Comparison of ENCODE assay signal across 22 cellular contexts in genomic region chr9:109996936-109997580, GRCh38.
DNase-seq lines count a peak whose midpoint lies in the region; ATAC-seq, FAIRE-seq and TF ChIP-seq lines count a peak whose summit lies in the region.
"Had no signal": no experiment of that assay in that cellular context is flagged by ENCODE, and none has a peak within 500 bp of the region (broad histone marks: within the 10 kb centered on the region; RNA-seq: fewer than 3 reads in every experiment).

No MANE protein-coding gene starts in this region.

- ATAC-seq in heart left ventricle: no peak
- no peak for ATAC-seq in Right ventricle myocardium inferior
- ATAC-seq in IMR-90 (ENCODE audit: low read depth): no peak
- ATAC-seq in GM19467 (IDR thresholded peaks at IDR 0.05; ENCODE audit: unreplicated experiment): no peak
- ATAC-seq: CD8-positive, alpha-beta T cell had no signal

- H3K27me3 ChIP-seq in heart left ventricle: no peaks in the 10 kb centered on the region
- H3K27me3 ChIP-seq in IMR-90 (ENCODE audit: control insufficient read depth, insufficient read depth, low read length): no peaks in the 10 kb centered on the region
- no peaks in the 10 kb centered on the region for H3K27me3 ChIP-seq in bronchial epithelial cell (ENCODE audit: control insufficient read depth, insufficient read depth, low read length)
- no peaks in the 10 kb centered on the region for H3K27me3 ChIP-seq in subcutaneous abdominal adipose tissue (ENCODE audit: control insufficient read depth in 5 of 5, insufficient read depth in 4 of 5, low read length in 5 of 5)

- H3K4me3 Mint-ChIP-seq in activated CD4-positive, alpha-beta T cell treated with anti-CD3 and anti-CD28 coated beads, Interleukin-2, amount 10 ng/mL, durations not matched to agents 24 days and 14 days: no peak overlapping the region
- H3K4me3 Mint-ChIP-seq: CD8-positive, alpha-beta T cell had no signal

- H3K4me1 Mint-ChIP-seq in activated CD4-positive, alpha-beta T cell treated with anti-CD3 and anti-CD28 coated beads, Interleukin-2, amount 10 ng/mL, durations not matched to agents 24 days and 14 days: peaks cover 3% of the 10 kb centered on the region

- BruUV-seq in IMR-90 (replicated peaks; lab: Mats Ljungman, UMichigan): no TSS peak

- peaks cover 16% of the 10 kb centered on the region for H3K36me3 Mint-ChIP-seq in activated CD4-positive, alpha-beta T cell treated with anti-CD3 and anti-CD28 coated beads, Interleukin-2, amount 10 ng/mL, durations not matched to agents 24 days and 14 days (ENCODE audit: low read depth)
- H3K36me3 Mint-ChIP-seq: CD8-positive, alpha-beta T cell had no signal

- no peaks in the 10 kb centered on the region for H3K27me3 Mint-ChIP-seq in activated CD4-positive, alpha-beta T cell treated with anti-CD3 and anti-CD28 coated beads, Interleukin-2, amount 10 ng/mL, durations not matched to agents 24 days and 14 days

- H4K20me1 ChIP-seq in IMR-90 (ENCODE audit: insufficient read depth, low read length): no peaks in the 10 kb centered on the region; the same call in 1 of the 2 replicates

- H4K8ac ChIP-seq in IMR-90 (ENCODE audit: low read depth in 2 of 2, low read length in 2 of 2): no peak overlapping the region

- peaks cover 13% of the 10 kb centered on the region for H3K9me3 Mint-ChIP-seq in activated CD4-positive, alpha-beta T cell treated with anti-CD3 and anti-CD28 coated beads, Interleukin-2, amount 10 ng/mL, durations not matched to agents 24 days and 14 days

- no peak overlapping the region for H2AFZ ChIP-seq in IMR-90 (replicated peaks; ENCODE audit: low read length, poor library complexity)

- no peak overlapping the region for H4K91ac ChIP-seq in IMR-90 (ENCODE audit: insufficient read depth, low read depth, low read length)

- H3K9me3 ChIP-seq in heart left ventricle (no peaks in the 10 kb centered on the region), IMR-90 (ENCODE audit: control insufficient read depth, insufficient read depth, low read length) (peaks cover 5% of the 10 kb centered on the region; the same call in 1 of the 2 replicates), subcutaneous abdominal adipose tissue (ENCODE audit: control insufficient read depth in 5 of 5, low read length in 5 of 5) (no peaks in the 10 kb centered on the region)

- no peak overlapping the region for H2BK5ac ChIP-seq in IMR-90 (ENCODE audit: low read depth, low read length, poor library complexity, severe bottlenecking)

- H3K27ac Mint-ChIP-seq in activated CD4-positive, alpha-beta T cell treated with anti-CD3 and anti-CD28 coated beads, Interleukin-2, amount 10 ng/mL, durations not matched to agents 24 days and 14 days: no peak overlapping the region
- H3K27ac Mint-ChIP-seq: CD8-positive, alpha-beta T cell had no signal

- intact Hi-C loops in heart left ventricle (cut with DNase I) (loop anchor here in 1 of 10 donors (5.0 kb wide), 1 partner anchor 60 kb away; no protein-coding TSS in a partner anchor), Right ventricle myocardium inferior (cut with DNase I) (loop anchor here (2.0 kb wide), 1 partner anchor 88 kb away; no protein-coding TSS in a partner anchor), IMR-90 (cut with micrococcal nuclease) (no loop called here)
- intact Hi-C loops in activated CD4-positive, alpha-beta T cell treated with anti-CD3 and anti-CD28 coated beads, Interleukin-2, amount 10 ng/mL, durations not matched to agents 24 days and 14 days (cut with micrococcal nuclease): no loop called here

- H3K23ac ChIP-seq in IMR-90 (ENCODE audit: low read depth, low read length): peak overlapping the region; percentile 48; the same call in 1 of the 2 replicates

- no peak overlapping the region for H2AK9ac ChIP-seq in IMR-90 (replicated peaks; ENCODE audit: low read depth, low read length, poor library complexity)

- no peak overlapping the region for H3K18ac ChIP-seq in IMR-90 (ENCODE audit: low read depth, low read length)

- H3K9me1 ChIP-seq in IMR-90 (ENCODE audit: insufficient read depth, low read length): no peaks in the 10 kb centered on the region; the same call in none of the 2 replicates

- H2BK20ac ChIP-seq in IMR-90 (ENCODE audit: low read depth, low read length): no peak overlapping the region

- 84 to 91% (median 89%) methylated on average over 7 of the region's 7 CpGs for WGBS in heart left ventricle, 4 donors
- no CpG with 5 or more reads among the region's 7 CpGs for WGBS in IMR-90 (ENCODE audit: extremely low coverage in 2 of 2, insufficient read length in 1 of 2), 2 experiments

- dilution Hi-C loops in IMR-90 (cut with HindIII; ENCODE audit: low sequenced_read_pairs, unreplicated experiment): no loop called here

- no peak overlapping the region for H3K4me2 ChIP-seq in IMR-90 (ENCODE audit: low read depth, low read length)

- no peak overlapping the region for H2BK120ac ChIP-seq in IMR-90 (ENCODE audit: low read depth, low read length)

- FAIRE-seq in bronchial epithelial cell (lab: Jason Lieb, UNC): no peak
- FAIRE-seq: RCC 7860 had no signal

- peaks cover 10 to 26% of the 10 kb centered on the region in 2 experiments for H3K79me1 ChIP-seq in IMR-90 (ENCODE audit: low read depth in 1 of 2, low read length in 2 of 2)

- H3K36me3 ChIP-seq in heart left ventricle (no peaks in the 10 kb centered on the region), IMR-90 (ENCODE audit: control insufficient read depth, insufficient read depth, low read length) (peaks cover 1% of the 10 kb centered on the region; the same call in 1 of the 2 replicates), bronchial epithelial cell (ENCODE audit: control insufficient read depth, insufficient read depth, low read length) (no peaks in the 10 kb centered on the region), subcutaneous abdominal adipose tissue (ENCODE audit: control insufficient read depth in 5 of 5, insufficient read depth in 5 of 5, low read length in 5 of 5) (peaks cover 0 to 10% (median 1%) of the 10 kb centered on the region in 5 donors)

- H3K27ac ChIP-seq in heart left ventricle: peak overlapping the region in 7 of 12 donors; percentile 23 to 69 (median 53)
- H3K27ac ChIP-seq in IMR-90 (ENCODE audit: insufficient read depth, low read length): no peak overlapping the region
- H3K27ac ChIP-seq in subcutaneous abdominal adipose tissue (ENCODE audit: low read depth, low read length): peak overlapping the region; percentile 30

- no peak for TF ChIP-seq CTCF in heart left ventricle (IDR thresholded peaks at IDR 0.05)
- TF ChIP-seq CTCF in IMR-90 (conservative IDR thresholded peaks at IDR 0.05; ENCODE audit: low read depth, low read length): no peak
- TF ChIP-seq CTCF in bronchial epithelial cell (IDR thresholded peaks at IDR 0.05; ENCODE audit: insufficient read depth, low read length, severe bottlenecking): no peak

- CTCF ChIA-PET in IMR-90 (lab: Yijun Ruan, JAX): interaction anchor here (1.1 kb wide), 1 partner anchor 15 kb away, joined by 3 read pairs; no protein-coding TSS in a partner anchor

- no peak overlapping the region for H4K5ac ChIP-seq in IMR-90 (ENCODE audit: low read depth, low read length)

- 0 out of 2 replicates have a peak overlapping the region, but pooled peaks have one; percentile 5 for H3K4ac ChIP-seq in IMR-90 (ENCODE audit: low read depth, low read length)

- H3K4me1 ChIP-seq in heart left ventricle (peaks cover 0 to 48% (median 17%) of the 10 kb centered on the region in 12 donors), IMR-90 (ENCODE audit: control insufficient read depth, insufficient read depth, low read length) (peaks cover 3% of the 10 kb centered on the region; the same call in 1 of the 2 replicates), subcutaneous abdominal adipose tissue (ENCODE audit: control insufficient read depth in 5 of 5, insufficient read depth in 5 of 5, low read length in 5 of 5) (peaks cover 0 to 34% (median 5%) of the 10 kb centered on the region in 5 donors)

- POLR2A ChIA-PET in IMR-90 (lab: Charles Lee; ENCODE audit: unreplicated experiment): no interaction called here

- in situ Hi-C loops in IMR-90 (cut with MboI; ENCODE audit: low sequenced_read_pairs): no loop called here

- TF ChIP-seq POLR2A in heart left ventricle (IDR thresholded peaks at IDR 0.05): no peak
- TF ChIP-seq POLR2A in IMR-90 (IDR thresholded peaks at IDR 0.05; ENCODE audit: low read depth, low read length): no peak

- DNase-seq in heart left ventricle (no peak), Right ventricle myocardium inferior (ENCODE audit: missing footprints) (no peak), IMR-90 (no peak), bronchial epithelial cell (ENCODE audit: low read depth) (peak; percentile 41), H4 (ENCODE audit: low spot score) (no peak)
- no peak for DNase-seq in activated CD4-positive, alpha-beta T cell treated with anti-CD3 and anti-CD28 coated beads, Interleukin-2, amount 10 ng/mL, durations not matched to agents 24 days and 14 days
- DNase-seq: 8988T; AML-193; C1 segment of cervical spinal cord; CD8-positive, alpha-beta T cell; DND-41; GF-D8; GOT3; Karpas-422; NCI-H1092 treated with DMSO at 0.1 percent for 48 hours; NCI-H146; NCI-H2081; NCI-H2171; NCI-H524 treated with DMSO at 0.1 percent for 48 hours had no signal

- no peak overlapping the region for H3K56ac ChIP-seq in IMR-90 (ENCODE audit: extremely low read depth, insufficient read depth, low read length)

- no peak for TF ChIP-seq RAD21 in IMR-90 (IDR thresholded peaks at IDR 0.05; ENCODE audit: low read length)

- no peak overlapping the region for H3K14ac ChIP-seq in IMR-90 (replicated peaks; ENCODE audit: low read depth, low read length)

- H3K4me3 ChIP-seq in heart left ventricle (no peak overlapping the region), IMR-90 (ENCODE audit: insufficient read depth, low read depth, low read length) (no peak overlapping the region), bronchial epithelial cell (ENCODE audit: low read depth, low read length) (no peak overlapping the region), subcutaneous abdominal adipose tissue (ENCODE audit: low read depth in 1 of 5, low read length in 5 of 5) (no peak overlapping the region)

- no peak overlapping the region for H2AK5ac ChIP-seq in IMR-90 (ENCODE audit: low read depth, low read length)

- no peak overlapping the region for H2BK15ac ChIP-seq in IMR-90 (ENCODE audit: low read depth, low read length)

- H3K9ac ChIP-seq in IMR-90 (ENCODE audit: low read depth, low read length) (no peak overlapping the region), subcutaneous abdominal adipose tissue (ENCODE audit: low read length in 5 of 5) (no peak overlapping the region)

TF ChIP-seq in IMR-90, 13 proteins besides CTCF, POLR2A, EP300 and RAD21:
- TF ChIP-seq RCOR1 (IDR thresholded peaks at IDR 0.05; ENCODE audit: insufficient replicate concordance, low read length): no peak
